Comparison of ENCODE assay signal across 15 cellular contexts in the genomic region with DNA sequence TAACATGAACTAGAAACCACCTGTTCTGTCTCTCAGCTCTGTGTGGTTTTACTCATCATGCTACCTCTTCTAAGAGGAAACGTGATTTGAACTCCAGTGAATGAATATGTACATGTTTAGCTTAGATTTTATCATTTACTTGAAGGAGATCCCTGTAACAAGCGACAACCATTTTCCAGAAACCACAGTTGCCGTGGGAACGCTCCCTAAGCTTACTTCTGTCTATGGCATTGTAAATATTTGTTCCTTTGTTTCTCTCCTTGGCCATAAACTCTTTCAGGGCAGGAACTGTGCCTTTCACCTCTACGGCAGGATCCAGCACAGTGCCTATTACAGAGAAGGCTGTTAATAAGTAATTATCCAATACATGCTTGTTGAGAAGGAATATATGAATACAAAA. TPM values are rescaled to one million over a fixed set of nuclear protein-coding genes. Genes with fewer than 3 reads are reported as not detected.
DNase-seq lines count a peak whose midpoint lies in the region; ATAC-seq and TF ChIP-seq lines count a peak whose summit lies in the region.
"Had no signal": no experiment of that assay in that cellular context is flagged by ENCODE, and none has a peak within 500 bp of the region (broad histone marks: within the 10 kb centered on the region; RNA-seq: fewer than 3 reads in every experiment).

No MANE protein-coding gene starts in this region.

- H3K79me2 ChIP-seq in hepatocyte: no peaks in the 10 kb centered on the region

- no peaks in the 10 kb centered on the region for H3K4me1 ChIP-seq in CD4-positive, CD25-positive, alpha-beta regulatory T cell (ENCODE audit: control insufficient read depth, insufficient read depth, low read length, poor library complexity, severe bottlenecking)
- H3K4me1 ChIP-seq in hepatocyte (ENCODE audit: insufficient read depth): peaks cover 6% of the 10 kb centered on the region
- H3K4me1 ChIP-seq in A673 (ENCODE audit: insufficient read depth, low read length, poor library complexity, severe bottlenecking): no peaks in the 10 kb centered on the region
- no peaks in the 10 kb centered on the region for H3K4me1 ChIP-seq in left ventricle myocardium inferior
- H3K4me1 ChIP-seq: BE2C, heart left ventricle, testis had no signal

- no peak overlapping the region for H3K4me3 Mint-ChIP-seq in CD4-positive, CD25-positive, alpha-beta regulatory T cell
- H3K4me3 Mint-ChIP-seq: nephron had no signal

- intact Hi-C loops in A673 (cut with micrococcal nuclease; ENCODE audit: unreplicated experiment) (no loop called here), left ventricle myocardium inferior (cut with micrococcal nuclease) (no loop called here)

- TF ChIP-seq CTCF in hepatocyte (IDR thresholded peaks at IDR 0.05; ENCODE audit: poor library complexity): no peak
- TF ChIP-seq CTCF in A673 (conservative IDR thresholded peaks at IDR 0.05; ENCODE audit: low read depth, low read length): no peak
- no peak for TF ChIP-seq CTCF in left ventricle myocardium inferior (IDR thresholded peaks at IDR 0.05; ENCODE audit: borderline replicate concordance)
- no peak for TF ChIP-seq CTCF in omental fat pad (IDR thresholded peaks at IDR 0.05)

- POLR2A ChIA-PET in A673 (lab: Charles Lee; ENCODE audit: low non-redundant PET): no interaction called here

- peak overlapping the region; percentile 28 for H3K4me2 ChIP-seq in hepatocyte

- BruUV-seq in A673 (replicated peaks; lab: Mats Ljungman, UMichigan): no TSS peak

- no peak for ATAC-seq in CD4-positive, CD25-positive, alpha-beta regulatory T cell (ENCODE audit: low read depth in 2 of 2)
- ATAC-seq in GM21786 (IDR thresholded peaks at IDR 0.05; ENCODE audit: unreplicated experiment): no peak
- ATAC-seq in omental fat pad (ENCODE audit: low FRiP score): no peak
- ATAC-seq: activated naive CD4-positive, alpha-beta T cell treated with anti-CD3 and anti-CD28 coated beads, Interleukin-2, amount 50 U/mL, for 72 hours; heart left ventricle had no signal

- no peak for DNase-seq in CD4-positive, CD25-positive, alpha-beta regulatory T cell
- DNase-seq in DMS53 (lab: John Stamatoyannopoulos, UW) (peak; percentile 89), NCI-H2196 treated with DMSO at 0.1 percent for 48 hours (lab: John Stamatoyannopoulos, UW; ENCODE audit: unreplicated experiment) (peak; percentile 84), hepatocyte (ENCODE audit: low spot score) (peak; percentile 13), A673 (ENCODE audit: low spot score) (no peak), left ventricle myocardium inferior (no peak), omental fat pad (ENCODE audit: low spot score) (no peak)
- DNase-seq: activated CD4-positive, CD25-positive, alpha-beta regulatory T cell treated with anti-CD3 and anti-CD28 coated beads, Interleukin-2, amount 50 U/mL, for 72 hours; BE2C; heart left ventricle; testis had no signal

- H3K36me3 Mint-ChIP-seq in CD4-positive, CD25-positive, alpha-beta regulatory T cell: peaks cover 10% of the 10 kb centered on the region
- H3K36me3 Mint-ChIP-seq: activated naive CD4-positive, alpha-beta T cell treated with anti-CD3 and anti-CD28 coated beads, Interleukin-2, amount 50 U/mL, for 72 hours had no signal

- H3K27ac Mint-ChIP-seq in CD4-positive, CD25-positive, alpha-beta regulatory T cell: peak overlapping the region in 2 of 3 donors; percentile 46 to 54
- H3K27ac Mint-ChIP-seq: activated naive CD4-positive, alpha-beta T cell treated with anti-CD3 and anti-CD28 coated beads, Interleukin-2, amount 50 U/mL, for 72 hours had no signal

- H3K36me3 ChIP-seq in CD4-positive, CD25-positive, alpha-beta regulatory T cell (ENCODE audit: control insufficient read depth, insufficient read depth, low read length): no peaks in the 10 kb centered on the region
- no peaks in the 10 kb centered on the region for H3K36me3 ChIP-seq in hepatocyte (replicated peaks; ENCODE audit: insufficient read depth, low read depth)
- H3K36me3 ChIP-seq in A673 (ENCODE audit: insufficient read depth, low read length, poor library complexity, severe bottlenecking): no peaks in the 10 kb centered on the region
- H3K36me3 ChIP-seq in left ventricle myocardium inferior: no peaks in the 10 kb centered on the region
- H3K36me3 ChIP-seq: BE2C, heart left ventricle had no signal

- CTCF ChIA-PET in A673 (lab: Charles Lee): no interaction called here

- no peaks in the 10 kb centered on the region for H4K20me1 ChIP-seq in hepatocyte (ENCODE audit: insufficient read depth, poor library complexity, severe bottlenecking)

- no peak overlapping the region for H3K4me3 ChIP-seq in CD4-positive, CD25-positive, alpha-beta regulatory T cell (ENCODE audit: low read depth, low read length)
- H3K4me3 ChIP-seq in hepatocyte (no peak overlapping the region), A673 (ENCODE audit: low read depth, low read length, poor library complexity, severe bottlenecking) (no peak overlapping the region), left ventricle myocardium inferior (no peak overlapping the region)
- H3K4me3 ChIP-seq: heart left ventricle, testis had no signal

- no peaks in the 10 kb centered on the region for H3K9me3 Mint-ChIP-seq in CD4-positive, CD25-positive, alpha-beta regulatory T cell
- H3K9me3 Mint-ChIP-seq: activated naive CD4-positive, alpha-beta T cell treated with anti-CD3 and anti-CD28 coated beads, Interleukin-2, amount 50 U/mL, for 72 hours; nephron had no signal

- no peaks in the 10 kb centered on the region for H3K27me3 ChIP-seq in CD4-positive, CD25-positive, alpha-beta regulatory T cell (ENCODE audit: control insufficient read depth, insufficient read depth, low read length)
- H3K27me3 ChIP-seq in hepatocyte (no peaks in the 10 kb centered on the region), A673 (replicated peaks; ENCODE audit: insufficient read depth, low read depth, low read length, poor library complexity) (no peaks in the 10 kb centered on the region), left ventricle myocardium inferior (ENCODE audit: low read depth) (no peaks in the 10 kb centered on the region)
- H3K27me3 ChIP-seq: BE2C, heart left ventricle, testis had no signal

- H3K9me3 ChIP-seq in CD4-positive, CD25-positive, alpha-beta regulatory T cell (ENCODE audit: control insufficient read depth in 2 of 2, low read length in 2 of 2): no peaks in the 10 kb centered on the region
- H3K9me3 ChIP-seq in hepatocyte (ENCODE audit: low read depth) (no peaks in the 10 kb centered on the region), A673 (ENCODE audit: low read depth, low read length, poor library complexity, severe bottlenecking) (no peaks in the 10 kb centered on the region), left ventricle myocardium inferior (replicated peaks) (no peaks in the 10 kb centered on the region)
- H3K9me3 ChIP-seq: BE2C, heart left ventricle, testis had no signal

- H2AFZ ChIP-seq in hepatocyte: no peak overlapping the region

- no peaks in the 10 kb centered on the region for H3K27me3 Mint-ChIP-seq in CD4-positive, CD25-positive, alpha-beta regulatory T cell

- 42% methylated on average over 5 of the region's 5 CpGs for WGBS in hepatocyte (ENCODE audit: low lambda C conversion rate, missing lambda C conversion rate)

- H3K27ac ChIP-seq in CD4-positive, CD25-positive, alpha-beta regulatory T cell (ENCODE audit: insufficient read depth, low read length, poor library complexity, severe bottlenecking): no peak overlapping the region
- H3K27ac ChIP-seq in hepatocyte: no peak overlapping the region
- H3K27ac ChIP-seq in A673 (ENCODE audit: low read depth, low read length, poor library complexity, severe bottlenecking): no peak overlapping the region
- H3K27ac ChIP-seq in left ventricle myocardium inferior (replicated peaks): no peak overlapping the region
- H3K27ac ChIP-seq: heart left ventricle, testis had no signal

- H3K9me2 ChIP-seq in hepatocyte (replicated peaks; ENCODE audit: insufficient read depth): no peaks in the 10 kb centered on the region

- no peaks in the 10 kb centered on the region for H3K4me1 Mint-ChIP-seq in CD4-positive, CD25-positive, alpha-beta regulatory T cell

RNA-seq across cellular contexts. Expression of a gene that starts 17.1 kb away (rescaled TPM):
- 0.74 TPM for total RNA-seq in CD4-positive, CD25-positive, alpha-beta regulatory T cell
- under 1 TPM in 1 of 4 donors, not detected in 3; 0.26 TPM for polyA plus RNA-seq in CD4-positive, CD25-positive, alpha-beta regulatory T cell
- 0.32 and 0.37 TPM in 2 replicates for total RNA-seq in hepatocyte
- polyA plus RNA-seq in hepatocyte: not detected in 2 replicates
- total RNA-seq in A673 (2021): 0.21 and 0.24 TPM in 2 replicates
- total RNA-seq in left ventricle myocardium inferior: not detected
- total RNA-seq in omental fat pad: under 1 TPM; 0.19 to 0.47 (median 0.31) TPM
- total RNA-seq: SK-MEL-5 had no signal

RNA-seq across cellular contexts. Expression of a gene that starts 42.8 kb away (rescaled TPM):
- 22.5 TPM for total RNA-seq in CD4-positive, CD25-positive, alpha-beta regulatory T cell
- polyA plus RNA-seq in CD4-positive, CD25-positive, alpha-beta regulatory T cell: 10 to 100 TPM; 15.1 to 25.5 (median 18.4) TPM
- total RNA-seq in hepatocyte (11.7 and 13.0 TPM in 2 replicates), A673 (2021) (37.7 and 39.5 TPM in 2 replicates), left ventricle myocardium inferior (6.8 TPM), omental fat pad (10 to 100 TPM in 2 of 4 donors, 1 to 10 TPM in 2; 6.6 to 13.2 (median 9.8) TPM)
- 15.2 and 17.8 TPM in 2 replicates for polyA plus RNA-seq in hepatocyte

RNA-seq across cellular contexts. Expression of a gene that starts 50.3 kb away (rescaled TPM):
- 40.4 TPM for total RNA-seq in CD4-positive, CD25-positive, alpha-beta regulatory T cell
- polyA plus RNA-seq in CD4-positive, CD25-positive, alpha-beta regulatory T cell: 10 to 100 TPM; 74.9 to 81.5 (median 77.8) TPM
- 24.8 and 28.7 TPM in 2 replicates for total RNA-seq in hepatocyte
- 21.7 and 26.0 TPM in 2 replicates for polyA plus RNA-seq in hepatocyte
- 15.2 and 16.7 TPM in 2 replicates for total RNA-seq in A673 (2021)
- total RNA-seq in left ventricle myocardium inferior: 13.1 TPM
- total RNA-seq in omental fat pad: 10 to 100 TPM; 18.9 to 23.9 (median 20.6) TPM

Comparison
In these comparisons a context has a peak if more than half of its experiments do, and no peak if none do; other contexts are left out.
1. DNase-seq: peak in DMS53 (single experiment), NCI-H2196 treated with DMSO at 0.1 percent for 48 hours (single experiment) and hepatocyte (single experiment); none in CD4-positive, CD25-positive, alpha-beta regulatory T cell (0 of 3), A673 (single experiment), left ventricle myocardium inferior (single experiment) and omental fat pad (single experiment).